8 cellular contexts compared by ENCODE assay signal in the genomic region with DNA sequence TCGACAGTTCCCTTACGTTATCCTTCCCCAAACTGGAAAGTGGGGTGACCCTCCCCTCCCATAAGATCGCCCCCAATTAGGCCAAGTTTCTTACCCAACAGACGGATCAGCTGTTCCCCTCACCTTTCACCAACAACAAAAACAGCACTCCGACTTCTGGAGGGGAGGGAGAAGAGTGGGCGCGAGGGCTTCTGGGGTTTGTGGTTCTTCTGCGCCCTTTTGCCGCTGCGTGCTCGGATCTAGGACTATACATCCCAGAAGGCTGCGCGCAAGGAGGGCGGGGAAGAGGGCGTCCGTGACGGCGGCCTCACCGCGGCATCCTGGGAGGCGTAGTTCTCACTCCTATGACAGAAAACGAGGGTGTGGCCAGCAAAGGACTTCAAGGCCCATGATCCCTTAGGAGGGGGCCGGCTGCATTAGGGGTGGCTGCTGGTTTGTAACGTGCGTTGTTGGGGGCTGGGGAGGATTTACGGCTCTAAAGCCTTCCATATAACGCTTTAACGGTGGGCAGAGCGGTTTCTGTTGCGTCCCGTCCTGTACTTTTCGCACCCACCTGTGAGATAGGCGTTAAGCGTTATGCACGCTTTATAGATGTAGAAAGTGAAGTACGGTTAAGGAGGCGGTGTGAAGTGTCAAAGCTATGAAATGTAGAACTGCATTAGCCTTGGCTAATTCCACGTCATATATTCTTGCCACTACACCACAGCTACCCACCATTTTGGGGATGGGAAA. TPM values are rescaled to one million over a fixed set of nuclear protein-coding genes. Genes with fewer than 3 reads are reported as not detected.
DNase-seq lines count a peak whose midpoint lies in the region; ATAC-seq and TF ChIP-seq lines count a peak whose summit lies in the region.

A gene with protein sequence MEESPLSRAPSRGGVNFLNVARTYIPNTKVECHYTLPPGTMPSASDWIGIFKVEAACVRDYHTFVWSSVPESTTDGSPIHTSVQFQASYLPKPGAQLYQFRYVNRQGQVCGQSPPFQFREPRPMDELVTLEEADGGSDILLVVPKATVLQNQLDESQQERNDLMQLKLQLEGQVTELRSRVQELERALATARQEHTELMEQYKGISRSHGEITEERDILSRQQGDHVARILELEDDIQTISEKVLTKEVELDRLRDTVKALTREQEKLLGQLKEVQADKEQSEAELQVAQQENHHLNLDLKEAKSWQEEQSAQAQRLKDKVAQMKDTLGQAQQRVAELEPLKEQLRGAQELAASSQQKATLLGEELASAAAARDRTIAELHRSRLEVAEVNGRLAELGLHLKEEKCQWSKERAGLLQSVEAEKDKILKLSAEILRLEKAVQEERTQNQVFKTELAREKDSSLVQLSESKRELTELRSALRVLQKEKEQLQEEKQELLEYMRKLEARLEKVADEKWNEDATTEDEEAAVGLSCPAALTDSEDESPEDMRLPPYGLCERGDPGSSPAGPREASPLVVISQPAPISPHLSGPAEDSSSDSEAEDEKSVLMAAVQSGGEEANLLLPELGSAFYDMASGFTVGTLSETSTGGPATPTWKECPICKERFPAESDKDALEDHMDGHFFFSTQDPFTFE (minus strand): TSS at position 143 of the 732 bp plus-strand sequence. CDS start 2,210 bp downstream, outside the sequence.

- DNase-seq in ELR (ENCODE audit: low read depth) (peak; percentile 98), H9 (peak; percentile 100), MG63 (peak; percentile 97), SHP77 treated with DMSO at 0.1 percent for 48 hours (lab: John Stamatoyannopoulos, UW) (peak; percentile 94), fibroblast of pulmonary artery (ENCODE audit: low read depth) (peak; percentile 98)
- peak; percentile 99 for DNase-seq in activated effector memory CD4-positive, alpha-beta T cell treated with anti-CD3 and anti-CD28 coated beads, Interleukin-2, amount 50 U/mL, for 16 hours
- peak; percentile 98 for DNase-seq in natural killer cell treated with Interleukin-12 subunit alpha and Interleukin-12 subunit beta and Interleukin-15 and Interleukin-18, amount 100 ng/mL, for 72 hours (ENCODE audit: low spot score)
- peak; percentile 95 for DNase-seq in stimulated activated naive CD8-positive, alpha-beta T cell treated with anti-CD3 and anti-CD28 coated beads, Interleukin-15, Interleukin-2, amounts not matched to agents 100 U/mL and 50 U/mL, for 24 hours

- H3K14ac ChIP-seq in H9 (ENCODE audit: insufficient read depth, low read length) = no peak within 1 kb of the TSS

- no peak within 1 kb of the TSS for H4K8ac ChIP-seq in H9 (replicated peaks; ENCODE audit: insufficient read length, low read depth, low read length)

- H3K79me1 ChIP-seq in H9 (ENCODE audit: insufficient read depth, low read depth, low read length, poor library complexity, severe bottlenecking) = no peaks in the 10 kb centered on the region

- H3K9me3 Mint-ChIP-seq in H9 = no peaks in the 10 kb centered on the region; a peak in 1 of 5 replicates
- H3K9me3 Mint-ChIP-seq in natural killer cell treated with Interleukin-12 subunit alpha and Interleukin-12 subunit beta and Interleukin-15 and Interleukin-18, amount 100 ng/mL, for 72 hours = no peaks in the 10 kb centered on the region

- no peak within 1 kb of the TSS for H3K27ac ChIP-seq in H9 (ENCODE audit: insufficient read length, low read depth, low read length)

- no peak within 1 kb of the TSS for H4K91ac ChIP-seq in H9 (ENCODE audit: insufficient read length, low read depth, low read length)

- H3K4me3 ChIP-seq in MG63 (peak within 1 kb of the TSS; percentile 75), fibroblast of pulmonary artery (replicated peaks; ENCODE audit: low read depth, low read length) (peak within 1 kb of the TSS; percentile 63)

- H2BK15ac ChIP-seq in H9 (ENCODE audit: low read depth, low read length) = no peak within 1 kb of the TSS

- no peak within 1 kb of the TSS for H2BK120ac ChIP-seq in H9 (ENCODE audit: low read depth, low read length, poor library complexity, severe bottlenecking)

- H3K27me3 ChIP-seq in H9 (ENCODE audit: insufficient read depth, low read length) = no peaks in the 10 kb centered on the region
- H3K27me3 ChIP-seq in MG63 = no peaks in the 10 kb centered on the region

- TF ChIP-seq CTCF in H9 (conservative IDR thresholded peaks at IDR 0.05) (no peak), fibroblast of pulmonary artery (IDR thresholded peaks at IDR 0.05; ENCODE audit: low read length, missing control alignments) (no peak)

- H3K4me1 Mint-ChIP-seq in H9 = peaks cover 21 to 28% of the 10 kb centered on the region in 2 experiments
- H3K4me1 Mint-ChIP-seq in natural killer cell treated with Interleukin-12 subunit alpha and Interleukin-12 subunit beta and Interleukin-15 and Interleukin-18, amount 100 ng/mL, for 72 hours (ENCODE audit: low read depth in 2 of 2) = peaks cover 27 to 30% of the 10 kb centered on the region in 2 donors

- no peak within 1 kb of the TSS for H2BK5ac ChIP-seq in H9 (ENCODE audit: insufficient read length, low read length)

- no peaks in the 10 kb centered on the region for H3K4me1 ChIP-seq in H9 (ENCODE audit: insufficient read depth, low read length)

- H3K23ac ChIP-seq in H9 (ENCODE audit: insufficient read length, low read depth, low read length) = no peak within 1 kb of the TSS

- H3K23me2 ChIP-seq in H9 (ENCODE audit: insufficient read length, low read depth, low read length, poor library complexity, severe bottlenecking) = peaks cover 8% of the 10 kb centered on the region

- H3K36me3 Mint-ChIP-seq in H9 (ENCODE audit: insufficient read depth in 1 of 3, low read depth in 3 of 3) = no peaks in the 10 kb centered on the region
- no peaks in the 10 kb centered on the region for H3K36me3 Mint-ChIP-seq in natural killer cell treated with Interleukin-12 subunit alpha and Interleukin-12 subunit beta and Interleukin-15 and Interleukin-18, amount 100 ng/mL, for 72 hours

- H2AFZ ChIP-seq in H9 (ENCODE audit: low read length) = no peak within 1 kb of the TSS

- no peak within 1 kb of the TSS for H3T11ph ChIP-seq in H9 (ENCODE audit: low read length)

- peak within 1 kb of the TSS; percentile 89 to 96 for H3K4me3 Mint-ChIP-seq in H9
- H3K4me3 Mint-ChIP-seq in natural killer cell treated with Interleukin-12 subunit alpha and Interleukin-12 subunit beta and Interleukin-15 and Interleukin-18, amount 100 ng/mL, for 72 hours = peak within 1 kb of the TSS; percentile 91

- no peak within 1 kb of the TSS for H4K5ac ChIP-seq in H9 (ENCODE audit: insufficient read length, low read depth, low read length)

- peak within 1 kb of the TSS; percentile 16 for H3K9ac ChIP-seq in H9 (ENCODE audit: extremely low read depth, insufficient read length, low read length)

- peak within 1 kb of the TSS; percentile 44 to 91 (median 59); a peak in 5 of 7 replicates for H3K27ac Mint-ChIP-seq in H9
- H3K27ac Mint-ChIP-seq in natural killer cell treated with Interleukin-12 subunit alpha and Interleukin-12 subunit beta and Interleukin-15 and Interleukin-18, amount 100 ng/mL, for 72 hours = peak within 1 kb of the TSS; percentile 69 to 97

- peak; percentile 99 for ATAC-seq in natural killer cell treated with Interleukin-12 subunit alpha and Interleukin-12 subunit beta and Interleukin-15 and Interleukin-18, amount 100 ng/mL, for 72 hours
- ATAC-seq in stimulated activated naive CD8-positive, alpha-beta T cell treated with anti-CD3 and anti-CD28 coated beads, Interleukin-15, Interleukin-2, amounts not matched to agents 100 U/mL and 50 U/mL, for 24 hours = peak; percentile 99

- H3K9me3 ChIP-seq in H9 (ENCODE audit: control insufficient read depth, low read depth, low read length) = no peaks in the 10 kb centered on the region
- H3K9me3 ChIP-seq in MG63 = no peaks in the 10 kb centered on the region

- H4K20me1 ChIP-seq in H9 (ENCODE audit: control insufficient read depth, insufficient read depth, insufficient read length) = peaks cover 2% of the 10 kb centered on the region

- H3K27me3 Mint-ChIP-seq in H9 (ENCODE audit: low read depth) = peaks cover 12% of the 10 kb centered on the region
- H3K27me3 Mint-ChIP-seq in natural killer cell treated with Interleukin-12 subunit alpha and Interleukin-12 subunit beta and Interleukin-15 and Interleukin-18, amount 100 ng/mL, for 72 hours = peaks cover 0 to 4% of the 10 kb centered on the region in 2 donors

- peak within 1 kb of the TSS; percentile 89 for H3K4me2 ChIP-seq in H9 (ENCODE audit: insufficient read depth, insufficient read length, low read length)

- H2AK5ac ChIP-seq in H9 (ENCODE audit: insufficient read length, low read length) = no peak within 1 kb of the TSS

- no CpG with 5 or more reads among the region's 38 CpGs for WGBS in H9 (ENCODE audit: extremely low coverage, insufficient read length, low lambda C conversion rate)

- no peak within 1 kb of the TSS for H2BK20ac ChIP-seq in H9 (ENCODE audit: low read depth, low read length, poor library complexity, severe bottlenecking)

- no peaks in the 10 kb centered on the region for H3K36me3 ChIP-seq in MG63

- H3K79me2 ChIP-seq in H9 (ENCODE audit: insufficient read depth, low read length) = no peaks in the 10 kb centered on the region

- no peak within 1 kb of the TSS for H3K56ac ChIP-seq in H9 (ENCODE audit: insufficient read length, low read depth, low read length)

- H3K4ac ChIP-seq in H9 (ENCODE audit: low read depth, low read length) = no peak within 1 kb of the TSS

- H2BK12ac ChIP-seq in H9 (ENCODE audit: insufficient read length, low read depth, low read length) = no peak within 1 kb of the TSS

- no peak within 1 kb of the TSS for H3K18ac ChIP-seq in H9 (ENCODE audit: insufficient read length, low read depth, low read length)

RNA-seq across cellular contexts. Expression of the gene that starts here (rescaled TPM):
- total RNA-seq in H9 (2021) = 21.5 and 22.3 TPM in 2 replicates
- 35.7 and 42.4 TPM in 2 replicates for total RNA-seq in MG63 (2014; rRNA removed; shearing (Covaris generic); ENCODE audit: low replicate concordance)
- 10 to 100 TPM; 39.0 to 79.8 TPM for total RNA-seq in natural killer cell treated with Interleukin-12 subunit alpha and Interleukin-12 subunit beta and Interleukin-15 and Interleukin-18, amount 100 ng/mL, for 72 hours
